ENCODE assay signal across 13 cellular contexts in the genomic region with DNA sequence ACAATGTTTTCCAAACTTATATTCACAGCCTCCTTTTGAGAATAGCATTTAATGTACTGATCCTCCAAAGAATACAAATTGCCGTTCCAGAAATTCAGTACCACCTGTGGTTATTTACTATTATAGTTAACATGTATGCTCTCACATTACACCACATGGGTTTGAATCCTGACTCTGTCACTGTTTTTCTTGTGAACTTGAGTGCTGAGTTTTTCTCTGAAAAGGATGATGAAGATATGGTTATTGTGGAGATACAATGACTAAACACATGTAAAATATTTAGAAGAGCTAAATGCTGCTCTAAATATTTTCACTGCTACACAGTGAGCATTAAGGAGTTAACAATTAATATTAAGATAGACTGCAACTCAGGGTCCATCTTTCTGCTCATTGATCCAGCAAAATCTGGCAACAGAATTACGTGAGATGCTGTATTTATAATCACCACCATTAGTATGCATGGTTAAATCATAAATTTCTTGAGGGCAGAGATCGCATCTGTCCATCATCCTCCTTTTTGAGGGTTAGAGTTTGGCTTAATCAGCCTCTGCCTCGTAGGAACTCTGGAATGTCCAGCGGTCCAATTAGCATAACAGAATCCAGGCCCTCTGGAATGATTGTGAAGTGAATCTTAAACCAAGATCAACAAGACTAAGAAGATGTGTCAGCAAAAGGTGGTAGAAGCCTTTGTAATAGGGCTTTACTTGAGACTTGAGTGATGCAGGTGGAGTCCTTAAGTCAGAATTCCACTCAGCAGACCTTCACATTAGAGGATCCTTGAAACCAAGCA.
DNase-seq lines count a peak whose midpoint lies in the region; ATAC-seq and TF ChIP-seq lines count a peak whose summit lies in the region.
"Had no signal": no experiment of that assay in that cellular context is flagged by ENCODE, and none has a peak within 500 bp of the region (broad histone marks: within the 10 kb centered on the region; RNA-seq: fewer than 3 reads in every experiment).

No MANE protein-coding gene starts in this region.

- no peak for TF ChIP-seq RAD21 in SK-N-SH (IDR thresholded peaks at IDR 0.05; ENCODE audit: low read length)

- H3F3A ChIP-seq in SK-N-SH (replicated peaks; ENCODE audit: insufficient read depth) (no peaks in the 10 kb centered on the region), PC-3 (ENCODE audit: low read length, unreplicated experiment) (no peaks in the 10 kb centered on the region)

- no peak overlapping the region for H3K9ac ChIP-seq in SK-N-SH
- no peak overlapping the region for H3K9ac ChIP-seq in PC-3 (ENCODE audit: low read length)

- no peaks in the 10 kb centered on the region for H3K27me3 ChIP-seq in SK-N-SH (ENCODE audit: insufficient read depth)
- no peaks in the 10 kb centered on the region for H3K27me3 ChIP-seq in SJSA1 (replicated peaks)
- H3K27me3 ChIP-seq in PC-3 (ENCODE audit: low read length): no peaks in the 10 kb centered on the region
- H3K27me3 ChIP-seq: heart left ventricle, tibial artery had no signal

- no peak overlapping the region for H2AFZ ChIP-seq in SK-N-SH (ENCODE audit: low read depth)
- H2AFZ ChIP-seq in PC-3 (ENCODE audit: low read length): no peak overlapping the region

- WGBS in SK-N-SH (ENCODE audit: low lambda C conversion rate): 17% methylated on average over 5 of the region's 5 CpGs

- H3K9me2 ChIP-seq in SK-N-SH (no peaks in the 10 kb centered on the region), PC-3 (replicated peaks; ENCODE audit: low read length) (no peaks in the 10 kb centered on the region)

- H3K4me1 ChIP-seq in SK-N-SH (ENCODE audit: control insufficient read depth in 1 of 2, insufficient read depth in 2 of 2, low read depth in 1 of 2, low read length in 1 of 2): no peaks in the 10 kb centered on the region
- peaks cover 22% of the 10 kb centered on the region for H3K4me1 ChIP-seq in SJSA1 (replicated peaks)
- no peaks in the 10 kb centered on the region for H3K4me1 ChIP-seq in PC-3 (ENCODE audit: insufficient read depth, low read length)
- H3K4me1 ChIP-seq: tibial artery had no signal

- ATAC-seq in SK-N-SH treated with all-trans-retinoic acid at 6 μM for 48 hours (no peak; the same call in 2 of the 3 replicates), HG02973 (IDR thresholded peaks at IDR 0.05; ENCODE audit: unreplicated experiment) (no peak), PC-3 (no peak)
- ATAC-seq: left ventricle myocardium superior had no signal

- TF ChIP-seq CTCF in SK-N-SH (IDR thresholded peaks at IDR 0.05): no peak
- TF ChIP-seq CTCF in PC-3 (conservative IDR thresholded peaks at IDR 0.05; ENCODE audit: low read depth, low read length): no peak

- H3K79me2 ChIP-seq in SK-N-SH (ENCODE audit: insufficient read depth) (no peaks in the 10 kb centered on the region), PC-3 (ENCODE audit: low read length) (no peaks in the 10 kb centered on the region)

- H3K36me3 ChIP-seq in SK-N-SH (replicated peaks in 1 of 2; ENCODE audit: control insufficient read depth in 1 of 2, insufficient read depth in 2 of 2, low read length in 1 of 2) (no peaks in the 10 kb centered on the region), SJSA1 (no peaks in the 10 kb centered on the region), PC-3 (ENCODE audit: low read depth, low read length) (no peaks in the 10 kb centered on the region)
- H3K36me3 ChIP-seq: heart left ventricle, tibial artery had no signal

- no TSS peak for BruUV-seq in PC-3 (replicated peaks; lab: Mats Ljungman, UMichigan)

- intact Hi-C loops in PC-3 (cut with micrococcal nuclease): no loop called here

- no peak overlapping the region for H3K4me3 ChIP-seq in SK-N-SH (ENCODE audit: low read depth in 2 of 2, low read length in 1 of 2)
- no peak overlapping the region for H3K4me3 ChIP-seq in SJSA1
- H3K4me3 ChIP-seq in PC-3 (ENCODE audit: low read length): no peak overlapping the region
- H3K4me3 ChIP-seq: heart left ventricle, tibial artery had no signal

- H3K27ac ChIP-seq in SK-N-SH (ENCODE audit: low read depth in 2 of 2, low read length in 1 of 2): no peak overlapping the region
- peak overlapping the region; percentile 70 for H3K27ac ChIP-seq in SJSA1
- H3K27ac ChIP-seq in PC-3 (ENCODE audit: low read length): no peak overlapping the region
- H3K27ac ChIP-seq: heart left ventricle, tibial artery had no signal

- POLR2A ChIA-PET in SK-N-SH (lab: Yijun Ruan, JAX) (no interaction called here), PC-3 (lab: Charles Lee; ENCODE audit: unreplicated experiment) (no interaction called here)

- DNase-seq in SK-N-SH (no peak), SJSA1 (ENCODE audit: low read depth in 1 of 2, low spot score in 2 of 2) (peak in 1 of 2 experiments; percentile 46), glomerular visceral epithelial cell (ENCODE audit: extremely low spot score) (peak; percentile 74), PC-3 (no peak), T-helper 1 cell (no peak), amygdala (lab: John Stamatoyannopoulos, UW) (no peak)
- DNase-seq: activated CD8-positive, alpha-beta memory T cell treated with anti-CD3 and anti-CD28 coated beads, Interleukin-2, amount 50 U/mL, for 48 hours; heart left ventricle; left ventricle myocardium superior; NCI-H1417; tibial artery had no signal

- H4K20me1 ChIP-seq in SK-N-SH (ENCODE audit: insufficient read depth): no peaks in the 10 kb centered on the region
- H4K20me1 ChIP-seq in PC-3 (ENCODE audit: low read length): no peaks in the 10 kb centered on the region

- no peaks in the 10 kb centered on the region for H3K9me3 ChIP-seq in SK-N-SH
- H3K9me3 ChIP-seq in SJSA1 (replicated peaks): no peaks in the 10 kb centered on the region; the same call in 1 of the 2 replicates
- H3K9me3 ChIP-seq in PC-3 (ENCODE audit: low read length): no peaks in the 10 kb centered on the region

- no peak for TF ChIP-seq EP300 in SK-N-SH (IDR thresholded peaks at IDR 0.05; ENCODE audit: borderline replicate concordance in 1 of 2, low read depth in 1 of 2, low read length in 1 of 2)

- CTCF ChIA-PET in SK-N-SH (lab: Yijun Ruan, JAX): no interaction called here
- CTCF ChIA-PET in PC-3 (lab: Charles Lee): no interaction called here

- H3K4me2 ChIP-seq in SK-N-SH (0 out of 2 replicates have a peak overlapping the region, but pooled peaks have one; percentile 4), PC-3 (ENCODE audit: low read length) (no peak overlapping the region)

TF ChIP-seq in SK-N-SH, 30 proteins besides CTCF, POLR2A, EP300 and RAD21 (continues in another document):
- TF ChIP-seq NFIC (IDR thresholded peaks at IDR 0.05; ENCODE audit: borderline replicate concordance) (no peak), SMC3 (IDR thresholded peaks at IDR 0.05; ENCODE audit: low read depth, low read length) (no peak), GATA2 (CRISPR knock-in tag; IDR thresholded peaks at IDR 0.05) (no peak), TCF12 (IDR thresholded peaks at IDR 0.05) (no peak), ELF1 (IDR thresholded peaks at IDR 0.05) (no peak), RXRA (IDR thresholded peaks at IDR 0.05; ENCODE audit: borderline replicate concordance, low read depth) (no peak), MAX (IDR thresholded peaks at IDR 0.05; ENCODE audit: low read depth) (no peak), MEF2A (IDR thresholded peaks at IDR 0.05; ENCODE audit: borderline replicate concordance, low read depth) (no peak), FOXJ3 (CRISPR knock-in tag; IDR thresholded peaks at IDR 0.05) (no peak), RFX5 (IDR thresholded peaks at IDR 0.05; ENCODE audit: low read length) (no peak), IRF3 (IDR thresholded peaks at IDR 0.05; ENCODE audit: low read depth, low read length) (no peak), NRF1 (IDR thresholded peaks at IDR 0.05; ENCODE audit: low read depth, low read length) (no peak)

TF ChIP-seq in SK-N-SH treated with all-trans-retinoic acid at 6 μM for 48 hours, 23 proteins besides CTCF, POLR2A, EP300 and RAD21:
- TF ChIP-seq ZFP30 (CRISPR knock-in tag; IDR thresholded peaks at IDR 0.05) (no peak), ZFP3 (CRISPR knock-in tag; IDR thresholded peaks at IDR 0.05) (no peak)
